6 cellular contexts compared by ENCODE assay signal in the genomic region with DNA sequence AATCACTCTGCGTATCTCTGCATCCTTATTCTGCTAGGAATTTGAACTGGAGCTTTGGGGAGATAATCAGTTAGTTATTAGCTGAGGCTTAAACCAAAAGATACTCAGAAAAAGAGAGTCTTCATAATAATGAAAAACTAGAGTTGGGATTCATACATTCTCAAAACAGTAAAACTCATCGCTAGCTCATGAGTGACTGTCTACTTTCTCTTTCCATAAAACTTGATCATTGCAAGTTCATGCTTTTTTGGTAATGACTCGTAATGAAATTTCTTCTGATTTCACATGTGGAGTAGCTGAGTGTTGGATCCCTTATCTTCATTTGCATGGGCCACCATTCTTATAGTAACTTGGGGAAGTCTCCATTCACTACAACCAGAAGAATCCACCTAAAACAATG.
"Had no signal": no experiment of that assay in that cellular context is flagged by ENCODE, and none has a peak within 500 bp of the region (broad histone marks: within the 10 kb centered on the region; RNA-seq: fewer than 3 reads in every experiment).

No MANE protein-coding gene starts in this region.

- ATAC-seq: GM23338, K562 had no signal

- DNase-seq: H9, HCEC 1CT, IMR-90, KG1 had no signal

- H3K4me3 ChIP-seq: GM23338, K562 had no signal

- H3K4me1 Mint-ChIP-seq: GM23338, H9 had no signal

- H3K27ac Mint-ChIP-seq: GM23338, H9 had no signal

- H3K9me3 Mint-ChIP-seq: GM23338 had no signal

- H3K4me3 Mint-ChIP-seq: GM23338, H9 had no signal
